ENCODE assay signal across 16 cellular contexts in the genomic region with DNA sequence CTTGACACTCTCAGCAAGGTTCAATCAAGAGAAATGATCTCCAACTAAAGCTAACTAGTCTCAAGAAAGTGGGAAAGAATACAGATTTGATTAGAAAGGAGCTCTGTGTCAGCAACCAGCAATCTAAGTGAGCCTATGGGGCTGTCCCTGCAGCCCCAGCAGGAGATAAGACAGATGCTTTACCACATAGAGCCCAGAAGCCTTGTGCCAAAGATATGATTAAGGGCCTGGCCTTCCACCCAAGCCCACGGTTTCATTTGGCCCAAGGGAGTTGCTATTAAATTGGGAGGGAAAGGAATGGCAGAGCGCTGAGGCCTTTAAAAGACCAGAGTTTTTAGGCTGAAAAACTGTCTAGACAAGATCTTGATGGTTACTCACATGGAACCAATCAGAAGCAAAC.
"Had no signal": no experiment of that assay in that cellular context is flagged by ENCODE, and none has a peak within 500 bp of the region (broad histone marks: within the 10 kb centered on the region; RNA-seq: fewer than 3 reads in every experiment).

No MANE protein-coding gene starts in this region.

- DNase-seq: activated CD4-positive, alpha-beta T cell treated with anti-CD3 and anti-CD28 coated beads for 48 hours; activated CD8-positive, alpha-beta memory T cell treated with anti-CD3 and anti-CD28 coated beads for 24 hours; amygdala; brain microvascular endothelial cell; dorsolateral prefrontal cortex; gastrocnemius medialis; left lung; stimulated activated CD4-positive, alpha-beta T cell treated with anti-CD3 and anti-CD28 coated beads, Interleukin-1b, Interleukin-23, amount 100 ng/mL, for 48 hours; stimulated activated naive B cell treated with anti-CD40 and anti-IgM and Interleukin-4, amounts not matched to agents 10 μg/mL and 1 μg/mL and 100 μg/mL, for 72 hours; T1000 had no signal

- H3K4me1 Mint-ChIP-seq: memory B cell; stimulated activated naive B cell treated with anti-CD40 and anti-IgM and Interleukin-4, amounts not matched to agents 10 μg/mL and 1 μg/mL and 100 μg/mL, for 72 hours had no signal

- H3K27ac Mint-ChIP-seq: activated naive CD8-positive, alpha-beta T cell; memory B cell; stimulated activated naive B cell treated with anti-CD40 and anti-IgM and Interleukin-4, amounts not matched to agents 10 μg/mL and 1 μg/mL and 100 μg/mL, for 72 hours; WTC11 had no signal

- ATAC-seq: gastrocnemius medialis; left lung; stimulated activated naive B cell treated with anti-CD40 and anti-IgM and Interleukin-4, amounts not matched to agents 10 μg/mL and 1 μg/mL and 100 μg/mL, for 72 hours; WTC11 had no signal

- H2AFZ ChIP-seq: parathyroid adenoma had no signal

- H3K27ac ChIP-seq: brain microvascular endothelial cell, dorsolateral prefrontal cortex, gastrocnemius medialis, left lung, parathyroid adenoma, tibial nerve had no signal

- H3K9ac ChIP-seq: parathyroid adenoma had no signal

- H3K4me1 ChIP-seq: left lung, parathyroid adenoma, tibial nerve had no signal

- H3K4me3 ChIP-seq: dorsolateral prefrontal cortex, gastrocnemius medialis, left lung, tibial nerve had no signal

- H3K4me3 Mint-ChIP-seq: activated naive CD8-positive, alpha-beta T cell; memory B cell; neural crest cell; stimulated activated naive B cell treated with anti-CD40 and anti-IgM and Interleukin-4, amounts not matched to agents 10 μg/mL and 1 μg/mL and 100 μg/mL, for 72 hours; WTC11 had no signal

- H3K27me3 ChIP-seq: brain microvascular endothelial cell, dorsolateral prefrontal cortex, gastrocnemius medialis, left lung, tibial nerve had no signal

- H3K9me3 ChIP-seq: gastrocnemius medialis, left lung, tibial nerve had no signal

- H3K36me3 Mint-ChIP-seq: WTC11 had no signal

- H3K79me2 ChIP-seq: parathyroid adenoma had no signal

- H3K27me3 Mint-ChIP-seq: activated naive CD8-positive, alpha-beta T cell; memory B cell; stimulated activated naive B cell treated with anti-CD40 and anti-IgM and Interleukin-4, amounts not matched to agents 10 μg/mL and 1 μg/mL and 100 μg/mL, for 72 hours had no signal

- H3K9me3 Mint-ChIP-seq: memory B cell; neural crest cell; stimulated activated naive B cell treated with anti-CD40 and anti-IgM and Interleukin-4, amounts not matched to agents 10 μg/mL and 1 μg/mL and 100 μg/mL, for 72 hours; WTC11 had no signal

- H3K36me3 ChIP-seq: brain microvascular endothelial cell had no signal
